Comparison of ENCODE assay signal across 15 cellular contexts in the genomic region with DNA sequence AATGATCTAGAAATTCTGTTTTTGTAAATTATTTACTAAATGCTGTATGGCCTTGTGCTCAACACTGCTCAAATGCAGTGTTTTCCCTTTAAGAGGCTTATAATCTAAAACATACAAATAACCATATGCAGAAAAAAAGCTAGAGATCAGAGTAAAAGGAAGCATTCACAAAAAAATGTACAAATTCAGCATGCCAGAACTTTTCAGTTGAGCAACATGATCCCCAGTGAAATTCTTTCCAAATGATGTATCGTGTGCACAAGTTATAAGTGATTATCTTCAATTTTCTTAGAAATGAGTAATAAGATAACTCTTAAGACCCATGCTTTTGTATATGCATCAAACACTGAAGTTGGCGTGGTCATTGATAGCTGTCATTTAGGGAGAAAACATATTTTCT. TPM values are rescaled to one million over a fixed set of nuclear protein-coding genes. Genes with fewer than 3 reads are reported as not detected.
DNase-seq lines count a peak whose midpoint lies in the region; ATAC-seq, FAIRE-seq and TF ChIP-seq lines count a peak whose summit lies in the region.
"Had no signal": no experiment of that assay in that cellular context is flagged by ENCODE, and none has a peak within 500 bp of the region (broad histone marks: within the 10 kb centered on the region; RNA-seq: fewer than 3 reads in every experiment).

No MANE protein-coding gene starts in this region.

- H3K36me3 ChIP-seq in bronchial epithelial cell (ENCODE audit: control insufficient read depth, insufficient read depth, low read length), result no peaks in the 10 kb centered on the region

- TF ChIP-seq CTCF in bronchial epithelial cell (IDR thresholded peaks at IDR 0.05; ENCODE audit: insufficient read depth, low read length, severe bottlenecking), result no peak

- H3K4me3 ChIP-seq in bronchial epithelial cell (ENCODE audit: low read depth, low read length), result no peak overlapping the region
- H3K4me3 ChIP-seq: K562 had no signal

- DNase-seq in GM03348 (ENCODE audit: low spot score) (peak; percentile 4), bronchial epithelial cell (ENCODE audit: low read depth) (peak; percentile 26), fibroblast of the conjunctiva (ENCODE audit: low read depth) (peak; percentile 59), sciatic nerve (ENCODE audit: low spot score) (no peak), epidermal melanocyte (ENCODE audit: insufficient read length, low spot score) (no peak), NCI-H2081 treated with DMSO at 0.1 percent for 48 hours (lab: John Stamatoyannopoulos, UW) (no peak)
- DNase-seq: HFFc6, MV-4-11, NCI-H187 treated with DMSO at 0.1 percent for 48 hours, NCI-H82, PC-3 had no signal

- peak; percentile 44 for ATAC-seq in sciatic nerve
- no peak for ATAC-seq in HG02678 (IDR thresholded peaks at IDR 0.05; ENCODE audit: unreplicated experiment)
- ATAC-seq: K562, PC-3 had no signal

- intact Hi-C loops in sciatic nerve (cut with DNase I), result no loop called here

- FAIRE-seq in bronchial epithelial cell (lab: Jason Lieb, UNC), result no peak
- FAIRE-seq: H54, K562 had no signal

- H3K27me3 ChIP-seq in bronchial epithelial cell (ENCODE audit: control insufficient read depth, insufficient read depth, low read length), result peaks cover 11% of the 10 kb centered on the region

RNA-seq across cellular contexts. Expression of a gene that starts 5.0 kb away (rescaled TPM):
- total RNA-seq in bronchial epithelial cell (0.26 and 0.90 TPM in 2 replicates), sciatic nerve (84.2 TPM)
- total RNA-seq: HFFc6, NCI-H460, PC-3 had no signal

Comparison
In these comparisons a context has a peak if more than half of its experiments do, and no peak if none do; other contexts are left out.
1. DNase-seq: peak in GM03348 (single experiment), bronchial epithelial cell (single experiment) and fibroblast of the conjunctiva (single experiment); none in sciatic nerve (single experiment), epidermal melanocyte (single experiment) and NCI-H2081 treated with DMSO at 0.1 percent for 48 hours (single experiment).
2. RNA of a gene that starts 5.0 kb away (total RNA-seq): 84.2 TPM in sciatic nerve (single experiment); 0.26 to 0.90 TPM in bronchial epithelial cell; every median in the first group is over 10 times any median in the second.